ENCODE assay signal across 27 cellular contexts in the genomic region with DNA sequence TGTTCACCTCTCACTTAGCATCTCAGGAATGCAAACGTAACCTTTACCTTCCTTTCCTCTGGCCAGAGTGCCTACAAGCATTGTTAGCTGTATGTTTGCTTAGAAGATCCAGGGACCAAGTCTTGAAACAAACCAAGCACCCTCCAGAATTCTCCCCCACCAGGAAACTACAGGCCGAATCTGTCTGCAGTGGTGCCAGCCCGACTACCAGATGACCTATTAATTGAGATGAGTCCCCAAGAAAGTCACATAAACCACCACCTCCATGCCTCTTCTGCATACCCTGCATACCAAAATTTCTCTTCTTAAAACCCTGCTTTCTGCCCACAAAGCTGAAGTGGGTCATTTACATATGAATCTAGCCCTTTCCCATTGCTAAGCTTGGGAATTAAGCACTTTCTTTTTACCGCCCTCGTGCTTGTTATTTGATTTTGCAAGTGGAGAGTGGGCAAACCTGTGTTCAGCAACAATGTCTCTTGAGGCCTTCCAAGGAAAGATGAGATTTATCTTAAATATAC.
"Had no signal": no experiment of that assay in that cellular context is flagged by ENCODE, and none has a peak within 500 bp of the region (broad histone marks: within the 10 kb centered on the region; RNA-seq: fewer than 3 reads in every experiment).

No MANE protein-coding gene starts in this region.

- H3K36me3 Mint-ChIP-seq: brain; naive thymus-derived CD8-positive, alpha-beta T cell; stimulated activated naive B cell treated with anti-CD40 and anti-IgM and Interleukin-4, amounts not matched to agents 10 μg/mL and 1 μg/mL and 100 μg/mL, for 72 hours had no signal

- H3K4me2 ChIP-seq: smooth muscle cell had no signal

- H3K27ac Mint-ChIP-seq: activated CD8-positive, alpha-beta T cell treated with anti-CD3 and anti-CD28 coated beads, Interleukin-2, amount 10 ng/mL, durations not matched to agents 7 days and 5 days; activated T-helper 1 cell treated with anti-CD3 and anti-CD28 coated beads, Interleukin-12 subunit alpha, Interleukin-12 subunit beta, Interleukin-2, Interleukin-4 antibody, amounts not matched to agents 30 ng/mL and 10 ng/mL and 1 ng/mL, durations not matched to agents 14 hours and 24 hours and 36 hours; dendritic cell treated with granulocyte-macrophage colony-stimulating factor and Interleukin-4, amounts not matched to agents 40 ng/mL and 50 ng/mL, for 4 days; naive thymus-derived CD8-positive, alpha-beta T cell; stimulated activated naive B cell treated with anti-CD40 and anti-IgM and Interleukin-4, amounts not matched to agents 10 μg/mL and 1 μg/mL and 100 μg/mL, for 72 hours had no signal

- H3K27me3 Mint-ChIP-seq: brain; dendritic cell treated with granulocyte-macrophage colony-stimulating factor and Interleukin-4, amounts not matched to agents 40 ng/mL and 50 ng/mL, for 4 days; naive thymus-derived CD8-positive, alpha-beta T cell; progenitor cell of endocrine pancreas; stimulated activated naive B cell treated with anti-CD40 and anti-IgM and Interleukin-4, amounts not matched to agents 10 μg/mL and 1 μg/mL and 100 μg/mL, for 72 hours had no signal

- H3K4me3 ChIP-seq: lung, sigmoid colon, smooth muscle cell, uterus had no signal

- H3K36me3 ChIP-seq: sigmoid colon, uterus, WERI-Rb-1 had no signal

- ATAC-seq: activated CD8-positive, alpha-beta T cell treated with anti-CD3 and anti-CD28 coated beads, Interleukin-2, amount 10 ng/mL, durations not matched to agents 7 days and 5 days; foreskin keratinocyte; left lobe of liver; naive thymus-derived CD8-positive, alpha-beta T cell; stimulated activated naive B cell treated with anti-CD40 and anti-IgM and Interleukin-4, amounts not matched to agents 10 μg/mL and 1 μg/mL and 100 μg/mL, for 72 hours had no signal

- H3K9me3 Mint-ChIP-seq: activated T-helper 1 cell treated with anti-CD3 and anti-CD28 coated beads, Interleukin-12 subunit alpha, Interleukin-12 subunit beta, Interleukin-2, Interleukin-4 antibody, amounts not matched to agents 30 ng/mL and 10 ng/mL and 1 ng/mL, durations not matched to agents 14 hours and 24 hours and 36 hours had no signal

- H3K9me3 ChIP-seq: sigmoid colon, testis, uterus had no signal

- H3K27ac ChIP-seq: foreskin keratinocyte, sigmoid colon, testis, uterus, WERI-Rb-1 had no signal

- DNase-seq: activated CD4-positive, alpha-beta T cell treated with anti-CD3 and anti-CD28 coated beads for 1 hour; activated CD4-positive, alpha-beta T cell treated with anti-CD3 and anti-CD28 coated beads, Interleukin-2, amount 50 U/mL, for 1 hour; activated CD8-positive, alpha-beta T cell treated with anti-CD3 and anti-CD28 coated beads, Interleukin-2, amount 10 ng/mL, durations not matched to agents 7 days and 5 days; activated gamma-delta T cell; activated naive CD4-positive, alpha-beta T cell treated with anti-CD3 and anti-CD28 coated beads, Interleukin-2, amount 50 U/mL, for 16 hours; anterior cingulate cortex; caudate nucleus; effector CD4-positive, alpha-beta T cell; erythroblast; foreskin keratinocyte; kidney; naive thymus-derived CD8-positive, alpha-beta T cell; retina; sigmoid colon; stimulated activated CD4-positive, alpha-beta T cell treated with anti-CD3 and anti-CD28 coated beads, Interleukin-2, amount 100 ng/mL, for 48 hours; stimulated activated CD8-positive, alpha-beta memory T cell treated with anti-CD3 and anti-CD28 coated beads, Interleukin-4, amount 100 ng/mL, for 48 hours; stimulated activated naive B cell treated with anti-CD40 and anti-IgM and Interleukin-4, amounts not matched to agents 10 μg/mL and 1 μg/mL and 100 μg/mL, for 72 hours; testis; uterus; WERI-Rb-1 had no signal

- H3K27me3 ChIP-seq: foreskin keratinocyte, sigmoid colon, testis, uterus had no signal

- H3K4me1 ChIP-seq: foreskin keratinocyte, sigmoid colon, testis, uterus had no signal

- H3K4me3 Mint-ChIP-seq: activated CD8-positive, alpha-beta T cell treated with anti-CD3 and anti-CD28 coated beads, Interleukin-2, amount 10 ng/mL, durations not matched to agents 7 days and 5 days; activated T-helper 1 cell treated with anti-CD3 and anti-CD28 coated beads, Interleukin-12 subunit alpha, Interleukin-12 subunit beta, Interleukin-2, Interleukin-4 antibody, amounts not matched to agents 30 ng/mL and 10 ng/mL and 1 ng/mL, durations not matched to agents 14 hours and 24 hours and 36 hours; brain; dendritic cell treated with granulocyte-macrophage colony-stimulating factor and Interleukin-4, amounts not matched to agents 40 ng/mL and 50 ng/mL, for 4 days; naive thymus-derived CD8-positive, alpha-beta T cell; stimulated activated naive B cell treated with anti-CD40 and anti-IgM and Interleukin-4, amounts not matched to agents 10 μg/mL and 1 μg/mL and 100 μg/mL, for 72 hours had no signal

- H3K4me1 Mint-ChIP-seq: naive thymus-derived CD8-positive, alpha-beta T cell; stimulated activated naive B cell treated with anti-CD40 and anti-IgM and Interleukin-4, amounts not matched to agents 10 μg/mL and 1 μg/mL and 100 μg/mL, for 72 hours had no signal
